ENCODE assay signal across 24 cellular contexts in the genomic region with DNA sequence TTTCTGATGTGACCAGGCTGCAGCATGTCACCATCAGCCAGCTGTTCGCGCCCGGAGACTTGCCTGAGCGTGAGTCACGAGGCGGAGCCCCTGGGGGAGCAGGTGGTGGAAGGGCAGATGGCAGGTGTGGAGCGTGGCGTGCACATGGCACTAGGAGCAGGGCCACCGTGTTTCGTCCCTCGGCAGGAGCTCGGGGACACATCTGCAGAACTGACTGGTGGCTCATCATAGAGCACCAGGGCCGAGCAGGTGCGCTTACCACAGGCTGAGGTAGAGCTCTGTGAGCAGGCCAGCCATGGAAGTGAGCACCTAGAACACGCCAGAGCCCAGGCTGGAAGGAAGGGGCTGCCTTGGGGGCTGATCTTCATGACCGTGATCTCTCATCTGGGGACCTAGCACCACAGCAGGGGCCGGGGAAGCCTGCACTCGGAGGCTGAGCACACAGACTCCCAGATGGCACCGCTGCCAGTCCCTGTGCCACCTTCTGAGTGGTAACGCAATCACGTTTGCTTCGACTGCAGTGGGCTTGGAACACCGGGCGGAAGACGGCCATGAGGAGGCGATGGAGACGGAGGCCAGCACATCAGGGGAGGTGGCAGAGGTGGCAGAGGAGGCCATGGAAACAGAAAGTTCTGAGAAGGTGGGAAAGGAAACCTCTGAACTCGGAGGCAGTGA.
DNase-seq lines count a peak whose midpoint lies in the region; ATAC-seq and FAIRE-seq lines count a peak whose summit lies in the region.
"Had no signal": no experiment of that assay in that cellular context is flagged by ENCODE, and none has a peak within 500 bp of the region (broad histone marks: within the 10 kb centered on the region; RNA-seq: fewer than 3 reads in every experiment).

No MANE protein-coding gene starts in this region.

- H3K4me3 Mint-ChIP-seq in effector memory CD8-positive, alpha-beta T cell, result peak overlapping the region in 1 of 2 donors; percentile 23
- H3K4me3 Mint-ChIP-seq: activated CD4-positive, alpha-beta T cell treated with anti-CD3 and anti-CD28 coated beads for 36 hours; activated naive CD4-positive, alpha-beta T cell treated with anti-CD3 and anti-CD28 coated beads, Interleukin-2, amount 50 U/mL, for 24 hours; GM23338; HFFc6; stimulated activated naive CD8-positive, alpha-beta T cell treated with anti-CD3 and anti-CD28 coated beads, Interleukin-15, amount 100 ng/mL, for 72 hours had no signal

- no peaks in the 10 kb centered on the region for H3K4me1 ChIP-seq in small intestine (ENCODE audit: control insufficient read depth in 2 of 2, insufficient read depth in 1 of 2, low read depth in 1 of 2, low read length in 1 of 2)
- H3K4me1 ChIP-seq: gastrocnemius medialis, prostate gland had no signal

- no peaks in the 10 kb centered on the region for H3K9me3 Mint-ChIP-seq in effector memory CD8-positive, alpha-beta T cell
- H3K9me3 Mint-ChIP-seq: activated naive CD4-positive, alpha-beta T cell treated with anti-CD3 and anti-CD28 coated beads, Interleukin-2, amount 50 U/mL, for 24 hours; GM23338; HFFc6; stimulated activated naive CD8-positive, alpha-beta T cell treated with anti-CD3 and anti-CD28 coated beads, Interleukin-15, amount 100 ng/mL, for 72 hours had no signal

- H3K27me3 Mint-ChIP-seq in effector memory CD8-positive, alpha-beta T cell, result no peaks in the 10 kb centered on the region
- H3K27me3 Mint-ChIP-seq: activated CD4-positive, alpha-beta T cell treated with anti-CD3 and anti-CD28 coated beads for 36 hours; activated naive CD4-positive, alpha-beta T cell treated with anti-CD3 and anti-CD28 coated beads, Interleukin-2, amount 50 U/mL, for 24 hours; stimulated activated naive CD8-positive, alpha-beta T cell treated with anti-CD3 and anti-CD28 coated beads, Interleukin-15, amount 100 ng/mL, for 72 hours had no signal

- no peak for ATAC-seq in effector memory CD8-positive, alpha-beta T cell (replicated peaks)
- ATAC-seq in GM18868 (IDR thresholded peaks at IDR 0.05; ENCODE audit: unreplicated experiment), result no peak
- no peak for ATAC-seq in HG03175 (IDR thresholded peaks at IDR 0.05; ENCODE audit: unreplicated experiment)
- ATAC-seq: activated CD4-positive, alpha-beta T cell treated with anti-CD3 and anti-CD28 coated beads for 36 hours; gastrocnemius medialis; GM23338; left colon; stimulated activated naive CD8-positive, alpha-beta T cell treated with anti-CD3 and anti-CD28 coated beads, Interleukin-15, amount 100 ng/mL, for 72 hours had no signal

- H3K27ac Mint-ChIP-seq in effector memory CD8-positive, alpha-beta T cell, result peak overlapping the region; percentile 16 to 83
- H3K27ac Mint-ChIP-seq: activated CD4-positive, alpha-beta T cell treated with anti-CD3 and anti-CD28 coated beads for 36 hours; activated naive CD4-positive, alpha-beta T cell treated with anti-CD3 and anti-CD28 coated beads, Interleukin-2, amount 50 U/mL, for 24 hours; GM23338; HFFc6 had no signal

- no peaks in the 10 kb centered on the region for H3K9me3 ChIP-seq in small intestine (ENCODE audit: control insufficient read depth, low read depth)
- H3K9me3 ChIP-seq: gastrocnemius medialis, prostate gland had no signal

- 94 to 96% (median 95%) methylated on average over 28 of the region's 28 CpGs for whole genome bisulfite sequencing in small intestine, 3 donors

- H3K36me3 ChIP-seq in small intestine (ENCODE audit: control insufficient read depth in 2 of 2, insufficient read depth in 2 of 2, low read length in 2 of 2), result peaks cover 36 to 41% of the 10 kb centered on the region in 2 donors

- DNase-seq in activated effector memory CD4-positive, alpha-beta T cell treated with anti-CD3 and anti-CD28 coated beads, Interleukin-2, amount 50 U/mL, for 16 hours, result peak; percentile 59
- no peak for DNase-seq in activated effector memory CD4-positive, alpha-beta T cell treated with Interleukin-2 at 50 U/mL for 16 hours
- DNase-seq in NCI-H2171 (lab: John Stamatoyannopoulos, UW) (peak; percentile 69), small intestine (peak; percentile 21)
- DNase-seq in effector memory CD8-positive, alpha-beta T cell, result no peak
- DNase-seq: activated CD4-positive, alpha-beta T cell treated with anti-CD3 and anti-CD28 coated beads for 36 hours; central memory CD4-positive, alpha-beta T cell; COR-L47; gastrocnemius medialis; HFFc6; hippocampal formation; Karpas-422; left colon; mesenchymal stem cell; NCI-H1436; NCI-H446; NCI-H774; stimulated activated naive CD8-positive, alpha-beta T cell treated with anti-CD3 and anti-CD28 coated beads, Interleukin-15, amount 100 ng/mL, for 72 hours had no signal

- H3K27ac ChIP-seq in small intestine (ENCODE audit: low read depth in 1 of 2, low read length in 1 of 2), result no peak overlapping the region
- H3K27ac ChIP-seq: gastrocnemius medialis, prostate gland had no signal

- peaks cover 100% of the 10 kb centered on the region for H3K36me3 Mint-ChIP-seq in effector memory CD8-positive, alpha-beta T cell (ENCODE audit: insufficient read depth)

- no peak for FAIRE-seq in small intestine (lab: Jason Lieb, UNC)
- FAIRE-seq: astrocyte had no signal

- no peaks in the 10 kb centered on the region for H3K27me3 ChIP-seq in small intestine (ENCODE audit: control insufficient read depth in 2 of 2, insufficient read depth in 2 of 2, low read length in 2 of 2)
- H3K27me3 ChIP-seq: gastrocnemius medialis had no signal

- peaks cover 5% of the 10 kb centered on the region in 2 donors for H3K4me1 Mint-ChIP-seq in effector memory CD8-positive, alpha-beta T cell (ENCODE audit: low read depth in 2 of 2)
- H3K4me1 Mint-ChIP-seq: activated naive CD4-positive, alpha-beta T cell treated with anti-CD3 and anti-CD28 coated beads, Interleukin-2, amount 50 U/mL, for 24 hours; GM23338 had no signal

- no peak overlapping the region for H3K4me3 ChIP-seq in small intestine (ENCODE audit: low read depth in 1 of 2, low read length in 2 of 2)
- H3K4me3 ChIP-seq: gastrocnemius medialis, GM23338, prostate gland had no signal

Comparison
In these comparisons a context has a peak if more than half of its experiments do, and no peak if none do; other contexts are left out.
1. DNase-seq: peak in activated effector memory CD4-positive, alpha-beta T cell treated with anti-CD3 and anti-CD28 coated beads, Interleukin-2, amount 50 U/mL, for 16 hours (single experiment), NCI-H2171 (single experiment) and small intestine (single experiment); none in activated effector memory CD4-positive, alpha-beta T cell treated with Interleukin-2 at 50 U/mL for 16 hours (single experiment) and effector memory CD8-positive, alpha-beta T cell (0 of 3).